In genomic region chr7:26102176-26102575, GRCh38 we compare ENCODE assay signal across 13 cellular contexts. TPM values are rescaled to one million over a fixed set of nuclear protein-coding genes. Genes with fewer than 3 reads are reported as not detected.
DNase-seq lines count a peak whose midpoint lies in the region; ATAC-seq and TF ChIP-seq lines count a peak whose summit lies in the region.
"Had no signal": no experiment of that assay in that cellular context is flagged by ENCODE, and none has a peak within 500 bp of the region (broad histone marks: within the 10 kb centered on the region; RNA-seq: fewer than 3 reads in every experiment).

No MANE protein-coding gene starts in this region.

- peaks cover 21 to 30% (median 23%) of the 10 kb centered on the region in 3 donors for H3K4me1 Mint-ChIP-seq in IgD-negative memory B cell
- H3K4me1 Mint-ChIP-seq in dendritic cell treated with granulocyte-macrophage colony-stimulating factor and Interleukin-4, amounts not matched to agents 40 ng/mL and 50 ng/mL, for 4 days (ENCODE audit: low read depth) = peaks cover 65% of the 10 kb centered on the region
- peaks cover 6% of the 10 kb centered on the region for H3K4me1 Mint-ChIP-seq in chondrocyte (ENCODE audit: low read depth)

- H3K27me3 Mint-ChIP-seq in IgD-negative memory B cell (no peaks in the 10 kb centered on the region), chondrocyte (ENCODE audit: low read depth) (peaks cover 4% of the 10 kb centered on the region)
- H3K27me3 Mint-ChIP-seq in dendritic cell treated with granulocyte-macrophage colony-stimulating factor and Interleukin-4, amounts not matched to agents 40 ng/mL and 50 ng/mL, for 4 days = no peaks in the 10 kb centered on the region

- ATAC-seq in GM21390 (IDR thresholded peaks at IDR 0.05; ENCODE audit: unreplicated experiment) (no peak), GM18858 (IDR thresholded peaks at IDR 0.05; ENCODE audit: unreplicated experiment) (no peak), HG03457 (IDR thresholded peaks at IDR 0.05; ENCODE audit: unreplicated experiment) (no peak)

- peak overlapping the region in 12 of 21 experiments; percentile 31 to 82 (median 58) for H3K27ac ChIP-seq in skin epidermis

- H3K4me3 Mint-ChIP-seq in IgD-negative memory B cell = peak overlapping the region; percentile 91 to 96 (median 94)
- H3K4me3 Mint-ChIP-seq in dendritic cell treated with granulocyte-macrophage colony-stimulating factor and Interleukin-4, amounts not matched to agents 40 ng/mL and 50 ng/mL, for 4 days = peak overlapping the region; percentile 85
- H3K4me3 Mint-ChIP-seq in chondrocyte (ENCODE audit: unreplicated experiment) = no peak overlapping the region

- peak; percentile 65 for DNase-seq in ELF-1 (ENCODE audit: low read depth, low spot score)
- no peak for DNase-seq in chondrocyte (ENCODE audit: low spot score)
- DNase-seq: activated T-cell treated with anti-CD3 and anti-CD28 coated beads for 4 hours; NCI-H187 treated with DMSO at 0.1 percent for 48 hours; NCI-H774; SHP77 treated with DMSO at 0.1 percent for 48 hours; stimulated activated CD4-positive, alpha-beta T cell treated with anti-CD3 and anti-CD28 coated beads, Interleukin-4, amount 100 ng/mL, for 4 hours had no signal

- peak overlapping the region in 3 of 7 experiments; percentile 4 to 12 (median 7) for H3K4me3 ChIP-seq in skin epidermis

- peaks cover 6% of the 10 kb centered on the region for H3K36me3 Mint-ChIP-seq in IgD-negative memory B cell
- H3K36me3 Mint-ChIP-seq in dendritic cell treated with granulocyte-macrophage colony-stimulating factor and Interleukin-4, amounts not matched to agents 40 ng/mL and 50 ng/mL, for 4 days (ENCODE audit: low read depth) = peaks cover 23% of the 10 kb centered on the region
- H3K36me3 Mint-ChIP-seq in chondrocyte (ENCODE audit: low read depth) = peaks cover 3% of the 10 kb centered on the region

- TF ChIP-seq CTCF in chondrocyte (IDR thresholded peaks at IDR 0.05) = no peak

- H3K9me3 Mint-ChIP-seq in IgD-negative memory B cell (peaks cover 0 to 2% (median 0%) of the 10 kb centered on the region in 3 donors), chondrocyte (ENCODE audit: low read depth) (no peaks in the 10 kb centered on the region)
- H3K9me3 Mint-ChIP-seq in dendritic cell treated with granulocyte-macrophage colony-stimulating factor and Interleukin-4, amounts not matched to agents 40 ng/mL and 50 ng/mL, for 4 days = no peaks in the 10 kb centered on the region

- intact Hi-C loops in dendritic cell treated with granulocyte-macrophage colony-stimulating factor and Interleukin-4, amounts not matched to agents 40 ng/mL and 50 ng/mL, for 4 days (cut with micrococcal nuclease) = no loop called here

- H3K27ac Mint-ChIP-seq in IgD-negative memory B cell (peak overlapping the region in 1 of 3 donors; percentile 63), chondrocyte (ENCODE audit: unreplicated experiment) (no peak overlapping the region)
- H3K27ac Mint-ChIP-seq in dendritic cell treated with granulocyte-macrophage colony-stimulating factor and Interleukin-4, amounts not matched to agents 40 ng/mL and 50 ng/mL, for 4 days = peak overlapping the region; percentile 98

RNA-seq across cellular contexts. Expression of gene NFE2L3, which starts 49.8 kb away (rescaled TPM):
- 4.9 TPM for polyA plus RNA-seq in IgD-negative memory B cell
- 0.17 to 0.79 TPM (median 0.52 TPM) in 3 replicates for total RNA-seq in chondrocyte
